Comparison of ENCODE assay signal across 9 cellular contexts in genomic region chr1:12594966-12595838, GRCh38. TPM values are rescaled to one million over a fixed set of nuclear protein-coding genes. Genes with fewer than 3 reads are reported as not detected.
DNase-seq lines count a peak whose midpoint lies in the region; ATAC-seq and TF ChIP-seq lines count a peak whose summit lies in the region.
"Had no signal": no experiment of that assay in that cellular context is flagged by ENCODE, and none has a peak within 500 bp of the region (broad histone marks: within the 10 kb centered on the region; RNA-seq: fewer than 3 reads in every experiment).

No MANE protein-coding gene starts in this region.

- no peak for TF ChIP-seq CTCF in Calu3 (IDR thresholded peaks at IDR 0.05; ENCODE audit: unreplicated experiment)
- TF ChIP-seq CTCF in MCF 10A (IDR thresholded peaks at IDR 0.05; ENCODE audit: unreplicated experiment) = no peak
- no peak for TF ChIP-seq CTCF in gastrocnemius medialis (IDR thresholded peaks at IDR 0.05 in 4 of 5, conservative IDR thresholded peaks at IDR 0.05 in 1 of 5)

- H3K4me1 ChIP-seq in gastrocnemius medialis = peaks cover 87 to 90% of the 10 kb centered on the region in 2 donors

- TF ChIP-seq POLR2A in gastrocnemius medialis (IDR thresholded peaks at IDR 0.05) = no peak

- no peaks in the 10 kb centered on the region for H3K9me3 ChIP-seq in gastrocnemius medialis

- H3K27me3 Mint-ChIP-seq in Calu3 (ENCODE audit: unreplicated experiment) (no peaks in the 10 kb centered on the region), MCF 10A (ENCODE audit: insufficient read depth, unreplicated experiment) (peaks cover 23% of the 10 kb centered on the region), immature natural killer cell (ENCODE audit: low read depth in 3 of 3) (peaks cover 0 to 10% (median 5%) of the 10 kb centered on the region in 3 donors)

- peak overlapping the region; percentile 59 for H3K4me3 Mint-ChIP-seq in Calu3 (ENCODE audit: low read depth, unreplicated experiment)
- no peak overlapping the region for H3K4me3 Mint-ChIP-seq in MCF 10A (ENCODE audit: unreplicated experiment)
- peak overlapping the region; percentile 61 to 85 (median 81) for H3K4me3 Mint-ChIP-seq in immature natural killer cell

- H3K36me3 Mint-ChIP-seq in Calu3 (ENCODE audit: insufficient read depth, unreplicated experiment) (peaks cover 96% of the 10 kb centered on the region), MCF 10A (ENCODE audit: insufficient read depth, unreplicated experiment) (no peaks in the 10 kb centered on the region), immature natural killer cell (peaks cover 0 to 3% (median 0%) of the 10 kb centered on the region in 3 donors)

- H3K4me1 Mint-ChIP-seq in Calu3 (ENCODE audit: low read depth, unreplicated experiment) (peaks cover 63% of the 10 kb centered on the region), MCF 10A (ENCODE audit: insufficient read depth, unreplicated experiment) (peaks cover 6% of the 10 kb centered on the region), immature natural killer cell (peaks cover 81 to 82% of the 10 kb centered on the region in 2 donors)

- H3K27ac ChIP-seq in gastrocnemius medialis = peak overlapping the region; percentile 83 to 93 (median 88)

- H3K9me3 Mint-ChIP-seq in Calu3 (ENCODE audit: low read depth, unreplicated experiment) (no peaks in the 10 kb centered on the region), MCF 10A (ENCODE audit: unreplicated experiment) (no peaks in the 10 kb centered on the region), immature natural killer cell (no peaks in the 10 kb centered on the region)

- CTCF ChIA-PET in Calu3 (lab: Charles Lee) = interaction anchor here (0.7 to 2.8 kb wide), 8 partner anchors 9 to 275 kb away, joined by 3 to 21 read pairs (median 3); partner anchors contain the start of gene DHRS3
- CTCF ChIA-PET in MCF 10A (lab: Yijun Ruan, JAX) = interaction anchor here (0.7 to 1.4 kb wide), 2 partner anchors 10 to 22 kb away, joined by 3 read pairs; no protein-coding TSS in a partner anchor

- peak overlapping the region; percentile 43 to 52 (median 49) for H3K4me3 ChIP-seq in gastrocnemius medialis

- H3K27me3 ChIP-seq in gastrocnemius medialis = no peaks in the 10 kb centered on the region

- POLR2A ChIA-PET in MCF 10A (lab: Yijun Ruan, JAX) = interaction anchor here (0.7 to 1.6 kb wide), 6 partner anchors 9 to 114 kb away, joined by 3 to 8 read pairs (median 4); no protein-coding TSS in a partner anchor

- DNase-seq in Calu3 = peak; percentile 76
- peak; percentile 18 to 80 for DNase-seq in NCI-H526 (lab: John Stamatoyannopoulos, UW)
- DNase-seq in MCF 10A (ENCODE audit: unreplicated experiment) = peak; percentile 45
- peak; percentile 46 to 54 (median 47) for DNase-seq in immature natural killer cell
- DNase-seq in gastrocnemius medialis = peak in 1 of 2 donors; percentile 56
- DNase-seq in SW 1271 (lab: John Stamatoyannopoulos, UW) = no peak
- no peak for DNase-seq in Kasumi-1 (lab: John Stamatoyannopoulos, UW)

- no peaks in the 10 kb centered on the region for H3K36me3 ChIP-seq in gastrocnemius medialis

- BruUV-seq in Calu3 (replicated peaks; lab: Mats Ljungman, UMichigan) = TSS peak; percentile 67
- no TSS peak for BruUV-seq in MCF 10A (replicated peaks; lab: Mats Ljungman, UMichigan)

- ATAC-seq in gastrocnemius medialis (no peak), GM21381 (IDR thresholded peaks at IDR 0.05; ENCODE audit: unreplicated experiment) (no peak)

- in situ Hi-C loops in gastrocnemius medialis (cut with MboI; ENCODE audit: low sequenced_read_pairs in 4 of 4) = loop anchor here in 1 of 4 donors (10.0 kb wide), 1 partner anchor 50 kb away; no protein-coding TSS in a partner anchor

- H3K27ac Mint-ChIP-seq in Calu3 (ENCODE audit: unreplicated experiment) = peak overlapping the region; percentile 95
- no peak overlapping the region for H3K27ac Mint-ChIP-seq in MCF 10A (ENCODE audit: low read depth, unreplicated experiment)
- peak overlapping the region; percentile 82 to 95 (median 88) for H3K27ac Mint-ChIP-seq in immature natural killer cell

- intact Hi-C loops in Calu3 (cut with micrococcal nuclease; ENCODE audit: unreplicated experiment) (loop anchor here (5.0 kb wide), 1 partner anchor 118 kb away; no protein-coding TSS in a partner anchor), MCF 10A (cut with micrococcal nuclease) (no loop called here), gastrocnemius medialis (cut with DNase I; ENCODE audit: low total_unique reads) (loop anchor here (2.0 to 5.0 kb wide), 3 partner anchors 56 to 143 kb away; no protein-coding TSS in a partner anchor)

RNA-seq across cellular contexts. Expression of gene DHRS3, which starts 22.8 kb away (rescaled TPM):
- total RNA-seq in Calu3 (2022) = 173 and 239 TPM in 2 replicates
- 1.4 and 1.5 TPM in 2 replicates for total RNA-seq in MCF 10A (2022)
- 100 to 1,000 TPM in 1 of 3 donors, 10 to 100 TPM in 2; 70.3 to 116 (median 74.3) TPM for polyA plus RNA-seq in immature natural killer cell
- total RNA-seq in gastrocnemius medialis = 100 to 1,000 TPM in 1 of 4 donors, 10 to 100 TPM in 3; 28.5 to 108 (median 67.0) TPM

RNA-seq across cellular contexts. Expression of gene AADACL4, which starts 48.7 kb away (rescaled TPM):
- total RNA-seq in Calu3 (2022) (not detected in 2 replicates), MCF 10A (2022) (not detected in 2 replicates), gastrocnemius medialis (not detected)
- polyA plus RNA-seq in immature natural killer cell = not detected
- total RNA-seq: LHCN-M2 had no signal

Comparison
In these comparisons a context has a peak if more than half of its experiments do, and no peak if none do; other contexts are left out.
1. DNase-seq: peak in Calu3 (single experiment), NCI-H526 (2 of 2), MCF 10A (single experiment) and immature natural killer cell (3 of 3); none in SW 1271 (0 of 2) and Kasumi-1 (0 of 2).
2. RNA of gene DHRS3, which starts 22.8 kb away (total RNA-seq): 173 to 239 TPM in Calu3 and 28.5 to 108 TPM in gastrocnemius medialis; 1.4 to 1.5 TPM in MCF 10A; every median in the first group is over 10 times any median in the second.